Comparison of ENCODE assay signal across 9 cellular contexts in genomic region chr16:67645397-67646121, GRCh38. TPM values are rescaled to one million over a fixed set of nuclear protein-coding genes. Genes with fewer than 3 reads are reported as not detected.
DNase-seq lines count a peak whose midpoint lies in the region; ATAC-seq and TF ChIP-seq lines count a peak whose summit lies in the region.
"Had no signal": no experiment of that assay in that cellular context is flagged by ENCODE, and none has a peak within 500 bp of the region (broad histone marks: within the 10 kb centered on the region; RNA-seq: fewer than 3 reads in every experiment).

No MANE protein-coding gene starts in this region.

- peaks cover 24% of the 10 kb centered on the region for H3K4me1 ChIP-seq in lower lobe of right lung
- peaks cover 27% of the 10 kb centered on the region for H3K4me1 ChIP-seq in body of pancreas

- peak overlapping the region; percentile 88 for H3K4me2 ChIP-seq in SU-DHL-6 (ENCODE audit: low read depth, low read length, poor library complexity, severe bottlenecking)

- H3K79me2 ChIP-seq in SU-DHL-6 (ENCODE audit: insufficient read depth, low read length): peaks cover 8% of the 10 kb centered on the region

- H3K9me3 ChIP-seq in SU-DHL-6 (ENCODE audit: insufficient read depth, low read length): no peaks in the 10 kb centered on the region
- no peaks in the 10 kb centered on the region for H3K9me3 ChIP-seq in lower lobe of right lung
- H3K9me3 ChIP-seq in body of pancreas: no peaks in the 10 kb centered on the region

- H3K4me3 ChIP-seq in SU-DHL-6 (ENCODE audit: insufficient read depth, low read length, poor library complexity, severe bottlenecking) (peak overlapping the region; percentile 86), lower lobe of right lung (peak overlapping the region; percentile 50), body of pancreas (no peak overlapping the region)

- H3K27me3 ChIP-seq in SU-DHL-6 (ENCODE audit: low read length): no peaks in the 10 kb centered on the region
- H3K27me3 ChIP-seq in lower lobe of right lung (ENCODE audit: low read depth): peaks cover 57% of the 10 kb centered on the region
- H3K27me3 ChIP-seq in body of pancreas: no peaks in the 10 kb centered on the region

- no peaks in the 10 kb centered on the region for H4K20me1 ChIP-seq in SU-DHL-6 (ENCODE audit: low read depth, low read length)

- intact Hi-C loops in CD14-positive monocyte (cut with micrococcal nuclease) (loop anchor here in 1 of 2 donors (2.0 kb wide), 1 partner anchor 99 kb away; no protein-coding TSS in a partner anchor), lower lobe of right lung (cut with DNase I) (no loop called here), body of pancreas (cut with DNase I) (no loop called here)

- ATAC-seq in lower lobe of right lung (no peak), HG03139 (IDR thresholded peaks at IDR 0.05; ENCODE audit: unreplicated experiment) (no peak), body of pancreas (no peak), HG03039 (IDR thresholded peaks at IDR 0.05; ENCODE audit: unreplicated experiment) (no peak), HG03520 (IDR thresholded peaks at IDR 0.05; ENCODE audit: unreplicated experiment) (no peak)

- H3K27me3 Mint-ChIP-seq in CD14-positive monocyte (ENCODE audit: low read depth in 3 of 3): peaks cover 11 to 24% (median 20%) of the 10 kb centered on the region in 3 donors

- no peaks in the 10 kb centered on the region for H3K9me2 ChIP-seq in SU-DHL-6 (replicated peaks; ENCODE audit: insufficient read depth, low read length)

- H3K9ac ChIP-seq in SU-DHL-6 (ENCODE audit: low read length): peak overlapping the region; percentile 98

- H3F3A ChIP-seq in SU-DHL-6 (ENCODE audit: insufficient read depth): peaks cover 13% of the 10 kb centered on the region

- peak overlapping the region; percentile 89 for H2AFZ ChIP-seq in SU-DHL-6 (ENCODE audit: low read depth, low read length, severe bottlenecking)

- H3K36me3 ChIP-seq in SU-DHL-6 (ENCODE audit: low read length): no peaks in the 10 kb centered on the region
- no peaks in the 10 kb centered on the region for H3K36me3 ChIP-seq in lower lobe of right lung
- H3K36me3 ChIP-seq in body of pancreas (replicated peaks in 1 of 2; ENCODE audit: insufficient read depth in 1 of 2, low read depth in 2 of 2): no peaks in the 10 kb centered on the region

- no peak for TF ChIP-seq POLR2A in body of pancreas (IDR thresholded peaks at IDR 0.05)

- DNase-seq in CD14-positive monocyte (ENCODE audit: low spot score) (no peak), GM20000 (ENCODE audit: low spot score) (peak; percentile 41), lower lobe of right lung (no peak), body of pancreas (no peak)
- DNase-seq: T1000 had no signal

- H3K27ac Mint-ChIP-seq in CD14-positive monocyte: peak overlapping the region in 1 of 7 donors; percentile 20

- TF ChIP-seq CTCF in CD14-positive monocyte (IDR thresholded peaks at IDR 0.05) (no peak), GM20000 (IDR thresholded peaks at IDR 0.05; ENCODE audit: extremely low read depth, missing control alignments) (no peak), SU-DHL-6 (IDR thresholded peaks at IDR 0.05; ENCODE audit: insufficient read depth, low read length, poor library complexity, severe bottlenecking) (no peak), lower lobe of right lung (IDR thresholded peaks at IDR 0.05) (no peak), body of pancreas (IDR thresholded peaks at IDR 0.05) (no peak)

- H3K4me1 Mint-ChIP-seq in CD14-positive monocyte: peaks cover 5% of the 10 kb centered on the region

- H3K9me3 Mint-ChIP-seq in CD14-positive monocyte: peaks cover 0 to 2% (median 0%) of the 10 kb centered on the region in 7 donors

- peak overlapping the region; percentile 81 for H3K27ac ChIP-seq in SU-DHL-6 (ENCODE audit: low read depth, low read length)
- H3K27ac ChIP-seq in lower lobe of right lung: peak overlapping the region; percentile 51
- no peak overlapping the region for H3K27ac ChIP-seq in body of pancreas

- H3K4me3 Mint-ChIP-seq in CD14-positive monocyte: peak overlapping the region; percentile 54 to 68

- H3K36me3 Mint-ChIP-seq in CD14-positive monocyte: peaks cover 0 to 2% of the 10 kb centered on the region in 2 donors

- WGBS in body of pancreas, 2 donors: 80% methylated on average over 14 of the region's 15 CpGs; no CpG with 5 or more reads in 1 of the 2 donors

RNA-seq across cellular contexts. Expression of gene CARMIL2, which starts 0.6 kb away (rescaled TPM):
- polyA plus RNA-seq in CD14-positive monocyte: under 1 TPM in 1 of 2 donors, not detected in 1; 0.30 TPM
- total RNA-seq in lower lobe of right lung: 2.4 TPM
- total RNA-seq in body of pancreas: 1 to 10 TPM in 1 of 2 donors, under 1 TPM in 1; 0.52 to 2.3 TPM

RNA-seq across cellular contexts. Expression of gene ACD, which starts 14.5 kb away (rescaled TPM):
- polyA plus RNA-seq in CD14-positive monocyte: 10 to 100 TPM; 11.8 to 14.9 TPM
- total RNA-seq in lower lobe of right lung: 16.6 TPM
- total RNA-seq in body of pancreas: 10 to 100 TPM; 11.4 to 33.6 TPM

RNA-seq across cellular contexts. Expression of gene PARD6A, which starts 15.2 kb away (rescaled TPM):
- 1 to 10 TPM; 6.1 to 6.9 TPM for polyA plus RNA-seq in CD14-positive monocyte
- total RNA-seq in lower lobe of right lung: 5.5 TPM
- 10 to 100 TPM; 21.1 to 22.8 TPM for total RNA-seq in body of pancreas

RNA-seq across cellular contexts. Expression of gene ENKD1, which starts 21.0 kb away (rescaled TPM):
- 1 to 10 TPM in 1 of 2 donors, under 1 TPM in 1; 0.92 to 3.2 TPM for polyA plus RNA-seq in CD14-positive monocyte
- 19.4 TPM for total RNA-seq in lower lobe of right lung
- 10 to 100 TPM; 68.0 to 91.0 TPM for total RNA-seq in body of pancreas

RNA-seq across cellular contexts. Expression of gene C16orf86, which starts 21.1 kb away (rescaled TPM):
- polyA plus RNA-seq in CD14-positive monocyte: 1 to 10 TPM; 4.1 to 4.6 TPM
- total RNA-seq in lower lobe of right lung (5.3 TPM), body of pancreas (1 to 10 TPM; 7.5 to 9.6 TPM)

Comparison
In these comparisons a context has a peak if more than half of its experiments do, and no peak if none do; other contexts are left out.
1. H3K27ac ChIP-seq: peak in SU-DHL-6 (single experiment) and lower lobe of right lung (single experiment); none in body of pancreas (0 of 4).
2. H3K4me3 ChIP-seq: peak in SU-DHL-6 (single experiment) and lower lobe of right lung (single experiment); none in body of pancreas (0 of 2).